In genomic region chr18:6729247-6730091, GRCh38 we compare ENCODE assay signal across 9 cellular contexts. TPM values are rescaled to one million over a fixed set of nuclear protein-coding genes. Genes with fewer than 3 reads are reported as not detected.
DNase-seq lines count a peak whose midpoint lies in the region; ATAC-seq lines count a peak whose summit lies in the region.
"Had no signal": no experiment of that assay in that cellular context is flagged by ENCODE, and none has a peak within 500 bp of the region (broad histone marks: within the 10 kb centered on the region; RNA-seq: fewer than 3 reads in every experiment).

Gene ARHGAP28, plus strand, starts transcription at chr18:6729716. Its CDS starts 106 bp downstream, at chr18:6729822.

- peak; percentile 52 for ATAC-seq in HG02763 (IDR thresholded peaks at IDR 0.05; ENCODE audit: unreplicated experiment)

- DNase-seq in NCI-H2029 (lab: John Stamatoyannopoulos, UW) (peak; percentile 46), NCI-H2029 treated with DMSO at 0.1 percent for 48 hours (lab: John Stamatoyannopoulos, UW) (no peak), NCI-H2227 (lab: John Stamatoyannopoulos, UW; ENCODE audit: unreplicated experiment) (peak; percentile 94), amniotic epithelial cell (ENCODE audit: low read depth) (peak; percentile 69), cardiac septum (ENCODE audit: low spot score) (peak; percentile 84), occipital lobe (lab: John Stamatoyannopoulos, UW) (peak; percentile 52)
- DNase-seq in stimulated activated naive CD4-positive, alpha-beta T cell treated with Interleukin-2 at 50 U/mL for 16 hours (lab: John Stamatoyannopoulos, UW) = no peak
- DNase-seq: DND-41 had no signal

- intact Hi-C loops in cardiac septum (cut with DNase I) = loop anchor here (10.0 kb wide), 3 partner anchors 105 to 185 kb away; no protein-coding TSS in a partner anchor

RNA-seq across cellular contexts. Expression of gene ARHGAP28, which starts in this region (rescaled TPM):
- total RNA-seq in cardiac septum (2.1 TPM), occipital lobe (21.2 TPM)

Comparison
In these comparisons a context has a peak if more than half of its experiments do, and no peak if none do; other contexts are left out.
1. DNase-seq: peak in NCI-H2029 (single experiment), NCI-H2227 (single experiment), amniotic epithelial cell (single experiment), cardiac septum (single experiment) and occipital lobe (single experiment); none in NCI-H2029 treated with DMSO at 0.1 percent for 48 hours (single experiment) and stimulated activated naive CD4-positive, alpha-beta T cell treated with Interleukin-2 at 50 U/mL for 16 hours (single experiment).